9 cellular contexts compared by ENCODE assay signal in the genomic region with DNA sequence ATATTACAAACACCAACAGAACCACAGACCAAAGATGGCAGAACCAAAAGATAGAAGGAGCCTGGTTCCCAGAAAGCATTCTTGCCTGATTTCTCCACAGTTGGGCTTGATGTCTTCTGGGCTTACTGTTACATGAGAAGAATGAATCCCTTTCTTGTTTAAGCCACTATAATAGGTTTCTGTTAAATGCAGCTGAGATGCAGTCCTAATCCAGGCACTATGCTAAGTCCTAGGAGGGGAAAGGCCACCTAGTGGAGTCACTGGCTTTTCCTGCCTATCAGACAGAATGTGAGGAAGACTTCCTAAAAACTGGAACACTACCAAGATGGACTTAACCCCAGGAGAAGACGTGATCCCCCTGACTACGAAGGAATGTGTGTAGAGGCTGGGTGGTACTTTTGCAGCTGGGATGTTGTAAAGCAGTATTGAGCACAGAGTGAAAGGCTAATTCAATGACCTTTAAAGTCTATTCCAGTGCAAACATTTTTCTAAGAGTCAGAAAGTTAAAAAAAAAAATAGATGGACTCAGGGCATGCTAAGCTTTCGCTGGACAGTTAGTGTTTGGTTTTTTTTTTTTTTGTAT. TPM values are rescaled to one million over a fixed set of nuclear protein-coding genes. Genes with fewer than 3 reads are reported as not detected.
DNase-seq lines count a peak whose midpoint lies in the region; ATAC-seq lines count a peak whose summit lies in the region.
"Had no signal": no experiment of that assay in that cellular context is flagged by ENCODE, and none has a peak within 500 bp of the region (broad histone marks: within the 10 kb centered on the region; RNA-seq: fewer than 3 reads in every experiment).

No MANE protein-coding gene starts in this region.

- H3K27me3 Mint-ChIP-seq in T-cell, result peaks cover 29 to 51% of the 10 kb centered on the region in 2 donors

- in situ Hi-C loops in T47D (cut with HindIII; ENCODE audit: low pct_unique_long_range_greater_than_20kb, low sequenced_read_pairs), result no loop called here

- peaks cover 2 to 4% (median 2%) of the 10 kb centered on the region in 3 donors for H3K4me1 Mint-ChIP-seq in T-cell

- ATAC-seq in T-cell (replicated peaks in 1 of 4), result no peak

- POLR2A ChIA-PET in T-cell (lab: Charles Lee), result no interaction called here

- H3K9me3 Mint-ChIP-seq in T-cell, result peaks cover 0 to 14% (median 9%) of the 10 kb centered on the region in 3 donors

- peak overlapping the region in 1 of 2 donors; percentile 33 for H3K27ac Mint-ChIP-seq in T-cell

- no peak overlapping the region for H3K4me3 Mint-ChIP-seq in T-cell

- H3K36me3 Mint-ChIP-seq in T-cell, result no peaks in the 10 kb centered on the region

- CTCF ChIA-PET in T-cell (lab: Charles Lee), result interaction anchor here in 1 of 2 donors (0.6 kb wide), 3 partner anchors 8 to 173 kb away, joined by 3 to 4 read pairs (median 4); no protein-coding TSS in a partner anchor

- DNase-seq in DMS 273 treated with DMSO at 0.1 percent for 48 hours (lab: John Stamatoyannopoulos, UW), result peak; percentile 15
- DNase-seq in LoVo (ENCODE audit: low spot score), result peak; percentile 37
- DNase-seq in T47D (ENCODE audit: low read depth in 1 of 2, low spot score in 1 of 2), result peak; percentile 44 to 80
- peak; percentile 39 for DNase-seq in myocyte (ENCODE audit: low read depth)
- DNase-seq in T-cell, result no peak
- DNase-seq in T-helper 1 cell, result no peak
- DNase-seq in stimulated activated CD4-positive, alpha-beta T cell treated with anti-CD3 and anti-CD28 coated beads, Interleukin-15, amount 100 ng/mL, for 24 hours, result no peak
- no peak for DNase-seq in stimulated activated naive CD4-positive, alpha-beta T cell treated with Interleukin-2 at 50 U/mL for 16 hours (lab: John Stamatoyannopoulos, UW)
- DNase-seq: stimulated activated CD4-positive, alpha-beta T cell treated with anti-CD3 and anti-CD28 coated beads, Interleukin-12 subunit alpha, Interleukin-12 subunit beta, amount 100 ng/mL, for 4 hours had no signal

RNA-seq across cellular contexts. Expression of a gene that starts 34.3 kb away (rescaled TPM):
- total RNA-seq in myocyte (17.6 and 18.6 TPM in 2 replicates), T-cell (1 to 10 TPM in 4 of 5 donors, under 1 TPM in 1; 0.50 to 2.3 (median 1.4) TPM)
- polyA plus RNA-seq in myocyte (2012), result 3.2 TPM

Comparison
In these comparisons a context has a peak if more than half of its experiments do, and no peak if none do; other contexts are left out.
1. DNase-seq: peak in DMS 273 treated with DMSO at 0.1 percent for 48 hours (single experiment), LoVo (single experiment), T47D (2 of 2) and myocyte (single experiment); none in T-cell (0 of 34), T-helper 1 cell (0 of 5), stimulated activated CD4-positive, alpha-beta T cell treated with anti-CD3 and anti-CD28 coated beads, Interleukin-15, amount 100 ng/mL, for 24 hours (single experiment) and stimulated activated naive CD4-positive, alpha-beta T cell treated with Interleukin-2 at 50 U/mL for 16 hours (single experiment).